In the genomic region with DNA sequence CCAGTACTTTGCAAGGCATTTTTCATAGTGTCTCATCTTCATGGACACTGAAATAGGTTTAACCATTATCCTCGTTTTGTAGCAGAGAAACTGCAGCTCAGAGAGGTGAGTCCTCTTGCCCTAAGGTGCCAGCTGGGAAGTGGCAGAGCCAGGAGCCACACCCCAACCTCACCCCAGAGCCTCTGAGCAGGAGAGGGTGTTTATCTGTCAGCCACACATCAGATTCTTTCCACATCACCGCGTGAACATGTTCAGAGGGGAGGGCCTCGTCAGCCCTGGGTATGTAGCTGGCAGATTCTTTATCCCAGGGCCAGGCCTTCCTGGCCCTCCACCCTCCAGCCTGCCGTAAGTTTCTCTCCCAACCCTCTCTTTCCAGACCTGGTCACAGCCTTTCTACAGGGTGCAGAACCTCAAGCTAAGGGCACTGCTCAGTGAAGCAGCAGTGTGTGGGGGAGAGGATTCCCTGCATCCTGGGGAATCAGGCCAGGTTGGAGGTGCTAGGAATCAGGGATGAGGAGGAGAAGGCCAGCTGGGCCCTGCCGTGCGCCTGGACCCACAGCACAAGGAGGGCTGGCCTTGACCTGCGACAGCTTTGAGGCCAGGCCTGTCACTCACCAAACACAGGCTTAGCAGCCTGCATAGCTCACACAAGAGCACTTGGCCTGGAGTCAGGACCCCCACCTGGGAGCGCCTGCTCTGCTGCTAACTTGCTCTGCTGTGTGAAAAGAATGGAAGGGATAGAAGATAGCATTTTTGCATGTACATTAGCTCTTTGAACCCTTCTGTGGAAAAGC, we compare ENCODE assay signal across 17 cellular contexts.
DNase-seq lines count a peak whose midpoint lies in the region; ATAC-seq and TF ChIP-seq lines count a peak whose summit lies in the region.
"Had no signal": no experiment of that assay in that cellular context is flagged by ENCODE, and none has a peak within 500 bp of the region (broad histone marks: within the 10 kb centered on the region; RNA-seq: fewer than 3 reads in every experiment).

No MANE protein-coding gene starts in this region.

- H3K36me3 Mint-ChIP-seq in MCF 10A (ENCODE audit: insufficient read depth, unreplicated experiment), result peaks cover 56% of the 10 kb centered on the region

- TF ChIP-seq CTCF in MCF 10A (IDR thresholded peaks at IDR 0.05; ENCODE audit: unreplicated experiment) (no peak), breast epithelium (IDR thresholded peaks at IDR 0.05) (no peak), lower lobe of right lung (IDR thresholded peaks at IDR 0.05) (no peak), upper lobe of right lung (IDR thresholded peaks at IDR 0.05) (no peak), A673 (conservative IDR thresholded peaks at IDR 0.05; ENCODE audit: low read depth, low read length) (no peak)

- H3K9me3 Mint-ChIP-seq in MCF 10A (ENCODE audit: unreplicated experiment), result no peaks in the 10 kb centered on the region
- H3K9me3 Mint-ChIP-seq: naive thymus-derived CD4-positive, alpha-beta T cell; stimulated activated effector memory CD8-positive, alpha-beta T cell treated with anti-CD3 and anti-CD28 coated beads, Interleukin-12 subunit alpha, Interleukin-12 subunit beta, amount 100 ng/mL, for 72 hours; T-helper 1 cell treated with Interleukin-12 subunit alpha and Interleukin-12 subunit beta and Interleukin-4 antibody, amounts not matched to agents 30 μg/mL and 1 μg/mL, for 36 hours had no signal

- peak; percentile 54 for DNase-seq in MCF 10A (ENCODE audit: unreplicated experiment)
- no peak for DNase-seq in breast epithelium (ENCODE audit: low spot score in 2 of 2)
- DNase-seq in epithelial cell of prostate (ENCODE audit: low read depth, low spot score), result no peak
- DNase-seq in lower lobe of right lung, result no peak
- no peak for DNase-seq in upper lobe of right lung
- DNase-seq in A673 (ENCODE audit: low spot score), result no peak
- DNase-seq in cortex of kidney (lab: John Stamatoyannopoulos, UW), result no peak
- DNase-seq: activated CD4-positive, alpha-beta T cell treated with anti-CD3 and anti-CD28 coated beads for 36 hours; activated T-cell treated with anti-CD3 and anti-CD28 coated beads for 4 hours; foreskin fibroblast; naive thymus-derived CD4-positive, alpha-beta T cell; NCI-H1048; NCI-H524 treated with DMSO at 0.1 percent for 48 hours; stimulated activated CD4-positive, alpha-beta T cell treated with anti-CD3 and anti-CD28 coated beads, Interleukin-4, amount 100 ng/mL, for 4 hours had no signal

- H3K36me3 ChIP-seq in breast epithelium (peaks cover 5% of the 10 kb centered on the region), lower lobe of right lung (peaks cover 98% of the 10 kb centered on the region), upper lobe of right lung (peaks cover 92% of the 10 kb centered on the region), A673 (ENCODE audit: insufficient read depth, low read length, poor library complexity, severe bottlenecking) (no peaks in the 10 kb centered on the region)

- POLR2A ChIA-PET in MCF 10A (lab: Yijun Ruan, JAX), result interaction anchor here (0.6 to 1.6 kb wide), 12 partner anchors 15 to 893 kb away, joined by 3 to 9 read pairs (median 4); no protein-coding TSS in a partner anchor
- POLR2A ChIA-PET in A673 (lab: Charles Lee; ENCODE audit: low non-redundant PET), result no interaction called here

- no peak for TF ChIP-seq POLR2A in breast epithelium (IDR thresholded peaks at IDR 0.05)

- peak; percentile 29 to 49 for ATAC-seq in lower lobe of right lung
- peak; percentile 54 for ATAC-seq in upper lobe of right lung
- no peak for ATAC-seq in GM18868 (IDR thresholded peaks at IDR 0.05; ENCODE audit: unreplicated experiment)
- ATAC-seq: activated CD4-positive, alpha-beta T cell treated with anti-CD3 and anti-CD28 coated beads for 36 hours; naive thymus-derived CD4-positive, alpha-beta T cell; stimulated activated effector memory CD8-positive, alpha-beta T cell treated with anti-CD3 and anti-CD28 coated beads, Interleukin-12 subunit alpha, Interleukin-12 subunit beta, amount 100 ng/mL, for 72 hours had no signal

- H3K4me1 ChIP-seq in breast epithelium, result peaks cover 0 to 10% of the 10 kb centered on the region in 2 donors
- peaks cover 5% of the 10 kb centered on the region for H3K4me1 ChIP-seq in lower lobe of right lung
- peaks cover 4% of the 10 kb centered on the region for H3K4me1 ChIP-seq in upper lobe of right lung
- H3K4me1 ChIP-seq in A673 (ENCODE audit: insufficient read depth, low read length, poor library complexity, severe bottlenecking), result no peaks in the 10 kb centered on the region

- H3K27ac ChIP-seq in breast epithelium, result peak overlapping the region in 1 of 2 donors; percentile 34
- H3K27ac ChIP-seq in epithelial cell of prostate, result peak overlapping the region; percentile 17
- peak overlapping the region; percentile 28 for H3K27ac ChIP-seq in lower lobe of right lung
- H3K27ac ChIP-seq in upper lobe of right lung, result no peak overlapping the region
- H3K27ac ChIP-seq in A673 (ENCODE audit: low read depth, low read length, poor library complexity, severe bottlenecking), result no peak overlapping the region

- intact Hi-C loops in MCF 10A (cut with micrococcal nuclease) (no loop called here), breast epithelium (cut with DNase I; ENCODE audit: low total_unique reads) (no loop called here), lower lobe of right lung (cut with DNase I) (no loop called here), upper lobe of right lung (cut with DNase I) (no loop called here), A673 (cut with micrococcal nuclease; ENCODE audit: unreplicated experiment) (no loop called here)

- no peaks in the 10 kb centered on the region for H3K27me3 ChIP-seq in breast epithelium
- no peaks in the 10 kb centered on the region for H3K27me3 ChIP-seq in lower lobe of right lung (ENCODE audit: low read depth)
- no peaks in the 10 kb centered on the region for H3K27me3 ChIP-seq in upper lobe of right lung
- H3K27me3 ChIP-seq in A673 (replicated peaks; ENCODE audit: insufficient read depth, low read depth, low read length, poor library complexity), result no peaks in the 10 kb centered on the region

- no TSS peak for BruUV-seq in MCF 10A (replicated peaks; lab: Mats Ljungman, UMichigan)
- BruUV-seq in A673 (replicated peaks; lab: Mats Ljungman, UMichigan), result no TSS peak

- no peak overlapping the region for H3K4me3 ChIP-seq in breast epithelium
- no peak overlapping the region for H3K4me3 ChIP-seq in lower lobe of right lung
- no peak overlapping the region for H3K4me3 ChIP-seq in upper lobe of right lung
- no peak overlapping the region for H3K4me3 ChIP-seq in A673 (ENCODE audit: low read depth, low read length, poor library complexity, severe bottlenecking)

- peaks cover 23% of the 10 kb centered on the region for H3K4me1 Mint-ChIP-seq in MCF 10A (ENCODE audit: insufficient read depth, unreplicated experiment)

- H3K9me3 ChIP-seq in breast epithelium, result no peaks in the 10 kb centered on the region
- H3K9me3 ChIP-seq in lower lobe of right lung, result no peaks in the 10 kb centered on the region
- no peaks in the 10 kb centered on the region for H3K9me3 ChIP-seq in upper lobe of right lung
- H3K9me3 ChIP-seq in A673 (ENCODE audit: low read depth, low read length, poor library complexity, severe bottlenecking), result no peaks in the 10 kb centered on the region

- H3K27me3 Mint-ChIP-seq in MCF 10A (ENCODE audit: insufficient read depth, unreplicated experiment), result no peaks in the 10 kb centered on the region
- H3K27me3 Mint-ChIP-seq: activated CD4-positive, alpha-beta T cell treated with anti-CD3 and anti-CD28 coated beads for 36 hours; naive thymus-derived CD4-positive, alpha-beta T cell had no signal

- H3K27ac Mint-ChIP-seq in MCF 10A (ENCODE audit: low read depth, unreplicated experiment), result peak overlapping the region; percentile 66
- H3K27ac Mint-ChIP-seq: activated CD4-positive, alpha-beta T cell treated with anti-CD3 and anti-CD28 coated beads for 36 hours; stimulated activated effector memory CD8-positive, alpha-beta T cell treated with anti-CD3 and anti-CD28 coated beads, Interleukin-12 subunit alpha, Interleukin-12 subunit beta, amount 100 ng/mL, for 72 hours; T-helper 1 cell treated with Interleukin-12 subunit alpha and Interleukin-12 subunit beta and Interleukin-4 antibody, amounts not matched to agents 30 μg/mL and 1 μg/mL, for 36 hours had no signal

- no peak overlapping the region for H3K4me3 Mint-ChIP-seq in MCF 10A (ENCODE audit: unreplicated experiment)
- H3K4me3 Mint-ChIP-seq: activated CD4-positive, alpha-beta T cell treated with anti-CD3 and anti-CD28 coated beads for 36 hours; naive thymus-derived CD4-positive, alpha-beta T cell; stimulated activated effector memory CD8-positive, alpha-beta T cell treated with anti-CD3 and anti-CD28 coated beads, Interleukin-12 subunit alpha, Interleukin-12 subunit beta, amount 100 ng/mL, for 72 hours; T-helper 1 cell treated with Interleukin-12 subunit alpha and Interleukin-12 subunit beta and Interleukin-4 antibody, amounts not matched to agents 30 μg/mL and 1 μg/mL, for 36 hours had no signal

- CTCF ChIA-PET in MCF 10A (lab: Yijun Ruan, JAX) (interaction anchor here (0.7 to 1.6 kb wide), 5 partner anchors 9 to 329 kb away, joined by 3 to 10 read pairs (median 3); no protein-coding TSS in a partner anchor), A673 (lab: Charles Lee) (no interaction called here)

Comparison
In these comparisons a context has a peak if more than half of its experiments do, and no peak if none do; other contexts are left out.
1. H3K27ac ChIP-seq: peak in epithelial cell of prostate (single experiment) and lower lobe of right lung (single experiment); none in upper lobe of right lung (single experiment) and A673 (single experiment).